In genomic region chr10:103784723-103785418, GRCh38 we compare ENCODE assay signal across 22 cellular contexts.
DNase-seq lines count a peak whose midpoint lies in the region; ATAC-seq and TF ChIP-seq lines count a peak whose summit lies in the region.
"Had no signal": no experiment of that assay in that cellular context is flagged by ENCODE, and none has a peak within 500 bp of the region (broad histone marks: within the 10 kb centered on the region; RNA-seq: fewer than 3 reads in every experiment).

No MANE protein-coding gene starts in this region.

- no peak overlapping the region for H3K27ac Mint-ChIP-seq in natural killer cell
- H3K27ac Mint-ChIP-seq: activated CD8-positive, alpha-beta memory T cell treated with anti-CD3 and anti-CD28 coated beads, Interleukin-2, amount 10 ng/mL, durations not matched to agents 7 days and 5 days; activated T-helper 2 cell treated with anti-CD3 and anti-CD28 coated beads, Interferon-gamma antibody, Interleukin-2, Interleukin-4, amounts not matched to agents 10 μg/mL and 5 μg/mL and 100 μg/mL, durations not matched to agents 14 hours and 24 hours and 36 hours had no signal

- H3K36me3 Mint-ChIP-seq in natural killer cell: no peaks in the 10 kb centered on the region
- H3K36me3 Mint-ChIP-seq: activated CD8-positive, alpha-beta memory T cell treated with anti-CD3 and anti-CD28 coated beads, Interleukin-2, amount 10 ng/mL, durations not matched to agents 7 days and 5 days; CD14-positive monocyte had no signal

- no peak overlapping the region for H3K4me3 Mint-ChIP-seq in natural killer cell
- H3K4me3 Mint-ChIP-seq: activated CD8-positive, alpha-beta memory T cell treated with anti-CD3 and anti-CD28 coated beads, Interleukin-2, amount 10 ng/mL, durations not matched to agents 7 days and 5 days; CD14-positive monocyte; neural crest cell had no signal

- no peak for TF ChIP-seq POLR2A in gastrocnemius medialis (IDR thresholded peaks at IDR 0.05)

- peak; percentile 42 for DNase-seq in NCI-H748 (lab: John Stamatoyannopoulos, UW; ENCODE audit: unreplicated experiment)
- no peak for DNase-seq in NCI-H748 treated with DMSO at 0.1 percent for 48 hours (lab: John Stamatoyannopoulos, UW)
- peak; percentile 67 for DNase-seq in NCI-H2171 treated with DMSO at 0.1 percent for 48 hours (lab: John Stamatoyannopoulos, UW)
- DNase-seq in gastrocnemius medialis: peak; percentile 58 to 77
- DNase-seq in AG20443 (ENCODE audit: low spot score): no peak
- no peak for DNase-seq in natural killer cell
- no peak for DNase-seq in midbrain (lab: John Stamatoyannopoulos, UW)
- DNase-seq: activated CD8-positive, alpha-beta memory T cell treated with anti-CD3 and anti-CD28 coated beads, Interleukin-2, amount 10 ng/mL, durations not matched to agents 7 days and 5 days; brain microvascular endothelial cell; DMS79; foreskin keratinocyte; hypothalamus; kidney glomerular epithelial cell; NCI-H2029; NCI-H526 treated with DMSO at 0.1 percent for 48 hours had no signal

- WGBS in esophagus, 2 donors: 49 to 64% methylated on average over 7 to 9 of the region's 9 CpGs

- in situ Hi-C loops in gastrocnemius medialis (cut with MboI; ENCODE audit: low sequenced_read_pairs in 4 of 4): no loop called here

- peak; percentile 40 to 42 for ATAC-seq in gastrocnemius medialis
- ATAC-seq in natural killer cell: no peak
- ATAC-seq: activated CD8-positive, alpha-beta memory T cell treated with anti-CD3 and anti-CD28 coated beads, Interleukin-2, amount 10 ng/mL, durations not matched to agents 7 days and 5 days; foreskin keratinocyte; K562; Panc1; SK-N-SH treated with all-trans-retinoic acid at 6 μM for 48 hours had no signal

- peaks cover 7 to 22% of the 10 kb centered on the region in 2 donors for H3K27me3 Mint-ChIP-seq in natural killer cell (ENCODE audit: low read depth in 2 of 2)

- H3K27me3 ChIP-seq in esophagus (ENCODE audit: control insufficient read depth in 1 of 2, insufficient read depth in 2 of 2, low read length in 2 of 2) (no peaks in the 10 kb centered on the region), gastrocnemius medialis (no peaks in the 10 kb centered on the region)
- H3K27me3 ChIP-seq: brain microvascular endothelial cell, foreskin keratinocyte had no signal

- intact Hi-C loops in gastrocnemius medialis (cut with DNase I; ENCODE audit: low total_unique reads) (no loop called here), natural killer cell (cut with micrococcal nuclease) (no loop called here)

- peaks cover 9 to 49% of the 10 kb centered on the region in 2 donors for H3K4me1 ChIP-seq in esophagus (ENCODE audit: control insufficient read depth in 2 of 2, insufficient read depth in 2 of 2, low read length in 1 of 2)
- peaks cover 35 to 36% of the 10 kb centered on the region in 2 donors for H3K4me1 ChIP-seq in gastrocnemius medialis

- H3K9me3 Mint-ChIP-seq in natural killer cell: no peaks in the 10 kb centered on the region
- H3K9me3 Mint-ChIP-seq: activated T-helper 2 cell treated with anti-CD3 and anti-CD28 coated beads, Interferon-gamma antibody, Interleukin-2, Interleukin-4, amounts not matched to agents 10 μg/mL and 5 μg/mL and 100 μg/mL, durations not matched to agents 14 hours and 24 hours and 36 hours; neural crest cell had no signal

- peak overlapping the region; percentile 77 to 98 for H3K27ac ChIP-seq in esophagus (ENCODE audit: low read depth in 2 of 2, low read length in 1 of 2)
- no peak overlapping the region for H3K27ac ChIP-seq in gastrocnemius medialis
- H3K27ac ChIP-seq: brain microvascular endothelial cell, foreskin keratinocyte had no signal

- H3K4me3 ChIP-seq in esophagus (ENCODE audit: low read depth in 1 of 2, low read length in 2 of 2) (no peak overlapping the region), gastrocnemius medialis (no peak overlapping the region)
- H3K4me3 ChIP-seq: K562 had no signal

- H3K36me3 ChIP-seq in esophagus (ENCODE audit: control insufficient read depth in 2 of 2, insufficient read depth in 2 of 2, low read length in 1 of 2) (no peaks in the 10 kb centered on the region), gastrocnemius medialis (no peaks in the 10 kb centered on the region)
- H3K36me3 ChIP-seq: brain microvascular endothelial cell had no signal

- H3K9me3 ChIP-seq in esophagus (ENCODE audit: control insufficient read depth in 2 of 2, insufficient read depth in 1 of 2, low read depth in 1 of 2, low read length in 1 of 2) (no peaks in the 10 kb centered on the region), gastrocnemius medialis (no peaks in the 10 kb centered on the region)

- TF ChIP-seq CTCF in gastrocnemius medialis (IDR thresholded peaks at IDR 0.05 in 4 of 5, conservative IDR thresholded peaks at IDR 0.05 in 1 of 5) (no peak), natural killer cell (IDR thresholded peaks at IDR 0.05) (no peak)

- no peaks in the 10 kb centered on the region for H3K4me1 Mint-ChIP-seq in natural killer cell

Comparison
In these comparisons a context has a peak if more than half of its experiments do, and no peak if none do; other contexts are left out.
1. DNase-seq: peak in NCI-H748 (single experiment), NCI-H2171 treated with DMSO at 0.1 percent for 48 hours (single experiment) and gastrocnemius medialis (2 of 2); none in NCI-H748 treated with DMSO at 0.1 percent for 48 hours (single experiment), AG20443 (single experiment), natural killer cell (single experiment) and midbrain (single experiment).
2. H3K27ac ChIP-seq: peak in esophagus (2 of 2); none in gastrocnemius medialis (0 of 4).
3. ATAC-seq: peak in gastrocnemius medialis (2 of 2); none in natural killer cell (0 of 3).